ENCODE assay signal across 7 cellular contexts in genomic region chr9:109894921-109895758, GRCh38.
DNase-seq lines count a peak whose midpoint lies in the region; ATAC-seq and TF ChIP-seq lines count a peak whose summit lies in the region.

No MANE protein-coding gene starts in this region.

- no peak for TF ChIP-seq CTCF in osteoblast (IDR thresholded peaks at IDR 0.05; ENCODE audit: extremely low read depth, low read depth, low read length)

- no peaks in the 10 kb centered on the region for H3K9me3 ChIP-seq in osteoblast (ENCODE audit: low read depth, low read length)
- no peaks in the 10 kb centered on the region for H3K9me3 ChIP-seq in CD4-positive, alpha-beta memory T cell (ENCODE audit: control insufficient read depth in 1 of 2, low read length in 2 of 2)

- no peaks in the 10 kb centered on the region for H3K27me3 ChIP-seq in osteoblast (ENCODE audit: insufficient read depth, low read length)
- no peaks in the 10 kb centered on the region for H3K27me3 ChIP-seq in CD4-positive, alpha-beta memory T cell (ENCODE audit: insufficient read depth, low read length)

- H3K9me3 Mint-ChIP-seq in T-helper 2 cell treated with Interferon-gamma antibody and Interleukin-4, amounts not matched to agents 5 μg/mL and 100 μg/mL, for 36 hours, result no peaks in the 10 kb centered on the region
- H3K9me3 Mint-ChIP-seq in CD4-positive, alpha-beta memory T cell, result peaks cover 0 to 2% (median 0%) of the 10 kb centered on the region in 8 donors

- H3K27me3 Mint-ChIP-seq in T-helper 2 cell treated with Interferon-gamma antibody and Interleukin-4, amounts not matched to agents 5 μg/mL and 100 μg/mL, for 36 hours (ENCODE audit: low read depth), result no peaks in the 10 kb centered on the region
- peaks cover 0 to 2% of the 10 kb centered on the region in 2 donors for H3K27me3 Mint-ChIP-seq in CD4-positive, alpha-beta memory T cell

- ATAC-seq in GM19025 (IDR thresholded peaks at IDR 0.05; ENCODE audit: low read depth, unreplicated experiment) (peak; percentile 54), HG02798 (IDR thresholded peaks at IDR 0.05; ENCODE audit: poor library complexity, unreplicated experiment) (peak; percentile 65)

- peaks cover 12% of the 10 kb centered on the region for H3K4me1 ChIP-seq in osteoblast (ENCODE audit: insufficient read depth, low read length)
- no peaks in the 10 kb centered on the region for H3K4me1 ChIP-seq in CD4-positive, alpha-beta memory T cell (ENCODE audit: insufficient read depth, low read length)

- intact Hi-C loops in CD4-positive, alpha-beta memory T cell (cut with micrococcal nuclease), result no loop called here

- H3K4me2 ChIP-seq in osteoblast (ENCODE audit: insufficient read depth, low read length), result no peak overlapping the region

- peak; percentile 67 for DNase-seq in T-helper 2 cell treated with Interferon-gamma antibody and Interleukin-4, amounts not matched to agents 5 μg/mL and 100 μg/mL, for 36 hours (ENCODE audit: low spot score)
- DNase-seq in osteoblast (ENCODE audit: insufficient read length, low spot score, missing footprints), result no peak
- DNase-seq in NCI-H2081 (lab: John Stamatoyannopoulos, UW), result no peak
- DNase-seq in CD1c-positive myeloid dendritic cell (ENCODE audit: extremely low spot score), result no peak
- no peak for DNase-seq in CD4-positive, alpha-beta memory T cell

- H3K4me3 ChIP-seq in osteoblast (ENCODE audit: insufficient read depth, low read length), result no peak overlapping the region
- H3K4me3 ChIP-seq in CD4-positive, alpha-beta memory T cell (ENCODE audit: low read length in 2 of 2), result no peak overlapping the region

- no peaks in the 10 kb centered on the region for H3K36me3 Mint-ChIP-seq in T-helper 2 cell treated with Interferon-gamma antibody and Interleukin-4, amounts not matched to agents 5 μg/mL and 100 μg/mL, for 36 hours (ENCODE audit: low read depth)
- H3K36me3 Mint-ChIP-seq in CD4-positive, alpha-beta memory T cell, result no peaks in the 10 kb centered on the region

- peaks cover 3% of the 10 kb centered on the region for H4K20me1 ChIP-seq in osteoblast (ENCODE audit: insufficient read depth, low read length)

- no peaks in the 10 kb centered on the region for H3K79me2 ChIP-seq in osteoblast (ENCODE audit: insufficient read depth, low read length)

- CTCF ChIA-PET in CD4-positive, alpha-beta memory T cell (lab: Charles Lee; ENCODE audit: partially characterized antibody), result no interaction called here

- H2AFZ ChIP-seq in osteoblast (ENCODE audit: low read length), result no peak overlapping the region

- POLR2A ChIA-PET in CD4-positive, alpha-beta memory T cell (lab: Charles Lee; ENCODE audit: partially characterized antibody), result no interaction called here

- peak overlapping the region; percentile 29 for H3K4me3 Mint-ChIP-seq in T-helper 2 cell treated with Interferon-gamma antibody and Interleukin-4, amounts not matched to agents 5 μg/mL and 100 μg/mL, for 36 hours
- H3K4me3 Mint-ChIP-seq in CD4-positive, alpha-beta memory T cell, result peak overlapping the region in 1 of 8 donors; percentile 13

- H3K4me1 Mint-ChIP-seq in T-helper 2 cell treated with Interferon-gamma antibody and Interleukin-4, amounts not matched to agents 5 μg/mL and 100 μg/mL, for 36 hours (ENCODE audit: low read depth), result peaks cover 42% of the 10 kb centered on the region
- H3K4me1 Mint-ChIP-seq in CD4-positive, alpha-beta memory T cell, result peaks cover 0 to 14% (median 5%) of the 10 kb centered on the region in 4 donors

- H3K36me3 ChIP-seq in osteoblast (ENCODE audit: insufficient read depth, low read length), result no peaks in the 10 kb centered on the region
- H3K36me3 ChIP-seq in CD4-positive, alpha-beta memory T cell (ENCODE audit: insufficient read depth, low read length), result no peaks in the 10 kb centered on the region

- H3K27ac Mint-ChIP-seq in T-helper 2 cell treated with Interferon-gamma antibody and Interleukin-4, amounts not matched to agents 5 μg/mL and 100 μg/mL, for 36 hours, result peak overlapping the region; percentile 70
- peak overlapping the region in 1 of 7 donors; percentile 7 for H3K27ac Mint-ChIP-seq in CD4-positive, alpha-beta memory T cell

- peak overlapping the region; percentile 47 for H3K27ac ChIP-seq in osteoblast (ENCODE audit: low read depth, low read length)
- H3K27ac ChIP-seq in CD4-positive, alpha-beta memory T cell (ENCODE audit: low read depth, low read length), result no peak overlapping the region
